8 cellular contexts compared by ENCODE assay signal in genomic region chr3:32502089-32502943, GRCh38. TPM values are rescaled to one million over a fixed set of nuclear protein-coding genes. Genes with fewer than 3 reads are reported as not detected.
DNase-seq lines count a peak whose midpoint lies in the region; ATAC-seq and TF ChIP-seq lines count a peak whose summit lies in the region.

A gene with protein sequence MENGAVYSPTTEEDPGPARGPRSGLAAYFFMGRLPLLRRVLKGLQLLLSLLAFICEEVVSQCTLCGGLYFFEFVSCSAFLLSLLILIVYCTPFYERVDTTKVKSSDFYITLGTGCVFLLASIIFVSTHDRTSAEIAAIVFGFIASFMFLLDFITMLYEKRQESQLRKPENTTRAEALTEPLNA (minus strand): TSS chr3:32502852. CDS start chr3:32502745, 107 bp downstream.

- peak; percentile 64 for TF ChIP-seq POLR2A in right lobe of liver (IDR thresholded peaks at IDR 0.05)

- H3K4me1 ChIP-seq in right lobe of liver, result peaks cover 0 to 20% (median 7%) of the 10 kb centered on the region in 4 donors

- intact Hi-C loops in right lobe of liver (cut with DNase I), result loop anchor here in 1 of 2 donors (10.0 kb wide), 1 partner anchor 162 kb away; no protein-coding TSS in a partner anchor

- H3K27ac ChIP-seq in right lobe of liver, result peak within 1 kb of the TSS; percentile 90 to 98 (median 96)

- TF ChIP-seq CTCF in AG10803 (conservative IDR thresholded peaks at IDR 0.05; ENCODE audit: low read length) (no peak), right lobe of liver (IDR thresholded peaks at IDR 0.05) (no peak)

- no peaks in the 10 kb centered on the region for H3K27me3 ChIP-seq in right lobe of liver

- WGBS in right lobe of liver (ENCODE audit: insufficient coverage, low coverage, low lambda C conversion rate, missing lambda C conversion rate), result under 1% methylated on average over 12 of the region's 62 CpGs

- H3K4me3 ChIP-seq in AG10803 (ENCODE audit: low read length), result peak within 1 kb of the TSS; percentile 97
- H3K4me3 ChIP-seq in right lobe of liver, result peak within 1 kb of the TSS; percentile 94 to 98 (median 95)

- DNase-seq in AG10803 (ENCODE audit: low read depth) (peak; percentile 77), NCI-H69 (lab: John Stamatoyannopoulos, UW) (peak; percentile 81), dermis microvascular lymphatic vessel endothelial cell (ENCODE audit: low read depth in 2 of 2) (peak; percentile 40 to 75), right lobe of liver (peak; percentile 88 to 89 (median 89))
- DNase-seq in activated CD4-positive, alpha-beta T cell treated with anti-CD3 and anti-CD28 coated beads, Interleukin-2, amount 50 U/mL, for 48 hours, result peak; percentile 77
- DNase-seq in stimulated activated CD4-positive, alpha-beta T cell treated with anti-CD3 and anti-CD28 coated beads, Interleukin-4, amount 100 ng/mL, for 1 hour, result peak; percentile 75

- ATAC-seq in GM18907 (IDR thresholded peaks at IDR 0.05; ENCODE audit: unreplicated experiment) (peak; percentile 87), HG03139 (IDR thresholded peaks at IDR 0.05; ENCODE audit: unreplicated experiment) (peak; percentile 76), right lobe of liver (peak; percentile 84 to 91 (median 86))

- no peaks in the 10 kb centered on the region for H3K36me3 ChIP-seq in right lobe of liver

- no peaks in the 10 kb centered on the region for H3K9me3 ChIP-seq in right lobe of liver

RNA-seq across cellular contexts. Expression of the gene that starts here (rescaled TPM):
- total RNA-seq in dermis microvascular lymphatic vessel endothelial cell, result 98.6 and 104 TPM in 2 replicates
- 10 to 100 TPM; 45.2 to 69.1 (median 57.2) TPM for total RNA-seq in right lobe of liver

Comparison
In these comparisons a context has a peak if more than half of its experiments do, and no peak if none do; other contexts are left out.
1. Peak in every context shown above with its lines: DNase-seq, ATAC-seq, H3K4me3 ChIP-seq and H3K27ac ChIP-seq.